Comparison of ENCODE assay signal across 22 cellular contexts in genomic region chr19:12726988-12727316, GRCh38. TPM values are rescaled to one million over a fixed set of nuclear protein-coding genes. Genes with fewer than 3 reads are reported as not detected.
"Had no signal": no experiment of that assay in that cellular context is flagged by ENCODE, and none has a peak within 500 bp of the region (broad histone marks: within the 10 kb centered on the region; RNA-seq: fewer than 3 reads in every experiment).

No MANE protein-coding gene starts in this region.

- H3K9me3 Mint-ChIP-seq: activated T-helper 1 cell treated with anti-CD3 and anti-CD28 coated beads, Interleukin-12 subunit alpha, Interleukin-12 subunit beta, Interleukin-2, Interleukin-4 antibody, amounts not matched to agents 30 ng/mL and 10 ng/mL and 1 ng/mL, durations not matched to agents 14 hours and 24 hours and 36 hours; central memory CD8-positive, alpha-beta T cell; naive thymus-derived CD8-positive, alpha-beta T cell had no signal

- ATAC-seq: activated CD4-positive, CD25-positive, alpha-beta regulatory T cell treated with anti-CD3 and anti-CD28 coated beads, Interleukin-2, amount 50 U/mL, for 24 hours; body of pancreas; left colon; mucosa of descending colon; naive thymus-derived CD8-positive, alpha-beta T cell had no signal

- H3K4me3 ChIP-seq: body of pancreas, esophagus squamous epithelium, mucosa of descending colon, right atrium auricular region, thyroid gland, uterus had no signal

- H3K36me3 ChIP-seq: uterus had no signal

- H3K4me1 ChIP-seq: uterus had no signal

- H3K9me3 ChIP-seq: body of pancreas, esophagus squamous epithelium, mucosa of descending colon, right atrium auricular region, thyroid gland, uterus had no signal

- H3K27ac Mint-ChIP-seq: activated T-helper 1 cell treated with anti-CD3 and anti-CD28 coated beads, Interleukin-12 subunit alpha, Interleukin-12 subunit beta, Interleukin-2, Interleukin-4 antibody, amounts not matched to agents 30 ng/mL and 10 ng/mL and 1 ng/mL, durations not matched to agents 14 hours and 24 hours and 36 hours had no signal

- DNase-seq: activated CD4-positive, alpha-beta T cell treated with anti-CD3 and anti-CD28 coated beads, Interleukin-2, amount 50 U/mL, for 48 hours; activated naive CD4-positive, alpha-beta T cell treated with Interleukin-2 at 50 U/mL for 16 hours; amniotic stem cell; body of pancreas; dermis blood vessel endothelial cell; esophagus squamous epithelium; foreskin fibroblast; head of caudate nucleus; left colon; mucosa of descending colon; naive thymus-derived CD8-positive, alpha-beta T cell; nucleus accumbens; small intestine; T-helper 2 cell; thyroid gland; uterus had no signal

- H3K27me3 Mint-ChIP-seq: central memory CD8-positive, alpha-beta T cell; naive thymus-derived CD8-positive, alpha-beta T cell had no signal

- H3K27me3 ChIP-seq: body of pancreas, esophagus squamous epithelium, right atrium auricular region, thyroid gland, uterus had no signal

- H3K4me3 Mint-ChIP-seq: central memory CD8-positive, alpha-beta T cell had no signal

- H3K27ac ChIP-seq: body of pancreas, esophagus squamous epithelium, right atrium auricular region, thyroid gland, uterus had no signal

RNA-seq across cellular contexts. Expression of gene BEST2, which starts 24.6 kb away (rescaled TPM):
- total RNA-seq: activated T-helper 1 cell treated with anti-CD3 and anti-CD28 coated beads, Interleukin-12 subunit alpha, Interleukin-12 subunit beta, Interleukin-2, Interleukin-4 antibody, amounts not matched to agents 30 ng/mL and 10 ng/mL and 1 ng/mL, durations not matched to agents 14 hours and 24 hours and 36 hours; body of pancreas; dermis blood vessel endothelial cell; lung microvascular endothelial cell; naive thymus-derived CD8-positive, alpha-beta T cell; posterior vena cava; right atrium auricular region; thyroid gland had no signal
- polyA plus RNA-seq: naive thymus-derived CD8-positive, alpha-beta T cell had no signal
